30 cellular contexts compared by ENCODE assay signal in the genomic region with DNA sequence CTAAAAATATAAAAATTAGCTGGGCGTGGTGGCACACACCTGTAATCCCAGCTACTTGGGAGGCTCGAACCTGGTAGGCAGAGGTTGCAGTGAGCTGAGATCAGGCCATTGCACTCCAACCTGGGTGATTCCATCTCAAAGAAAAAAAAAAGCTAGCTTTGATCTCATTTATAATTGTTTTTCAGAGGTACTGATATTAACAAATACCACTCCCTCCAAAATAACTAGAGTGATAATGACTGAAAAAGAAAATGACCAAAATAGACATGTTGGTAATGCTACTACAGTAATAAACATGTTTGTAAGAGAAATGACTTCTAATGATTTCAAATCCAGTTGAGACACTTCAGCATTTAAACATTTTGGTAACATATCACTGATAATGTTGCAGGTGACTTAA.
"Had no signal": no experiment of that assay in that cellular context is flagged by ENCODE, and none has a peak within 500 bp of the region (broad histone marks: within the 10 kb centered on the region; RNA-seq: fewer than 3 reads in every experiment).

No MANE protein-coding gene starts in this region.

- H3K27me3 ChIP-seq: adrenal gland, body of pancreas, heart left ventricle had no signal

- H3K9me3 ChIP-seq: adrenal gland, body of pancreas, heart left ventricle had no signal

- DNase-seq: activated B cell treated with CpG ODN at 0.5 μM for 24 hours; activated CD4-positive, alpha-beta T cell treated with anti-CD3 and anti-CD28 coated beads for 4 hours; activated CD4-positive, alpha-beta T cell treated with anti-CD3 and anti-CD28 coated beads, Interleukin-2, amount 10 ng/mL, durations not matched to agents 7 days and 5 days; activated CD4-positive, alpha-beta T cell treated with anti-CD3 and anti-CD28 coated beads, Interleukin-2, amount 50 U/mL, for 4 hours; activated CD8-positive, alpha-beta memory T cell treated with anti-CD3 and anti-CD28 coated beads, Interleukin-2, amount 10 ng/mL, durations not matched to agents 7 days and 5 days; activated CD8-positive, alpha-beta memory T cell treated with anti-CD3 and anti-CD28 coated beads, Interleukin-2, amount 50 U/mL, for 4 hours; activated CD8-positive, alpha-beta T cell treated with anti-CD3 and anti-CD28 coated beads, Interleukin-2, amount 10 ng/mL, durations not matched to agents 7 days and 5 days; activated gamma-delta T cell; activated naive CD4-positive, alpha-beta T cell; activated naive CD4-positive, alpha-beta T cell treated with anti-CD3 and anti-CD28 coated beads, Interleukin-2, amount 10 ng/mL, durations not matched to agents 7 days and 5 days; activated T-cell treated with anti-CD3 and anti-CD28 coated beads, Interleukin-2, amount 50 U/mL, for 4 hours; adrenal gland; amygdala; aorta; body of pancreas; caudate nucleus; effector CD8-positive, alpha-beta T cell; foreskin fibroblast; heart left ventricle; T1000; WERI-Rb-1 had no signal

- H3K4me1 ChIP-seq: adrenal gland, body of pancreas, heart left ventricle had no signal

- H3K27me3 Mint-ChIP-seq: activated B cell treated with CpG ODN at 0.5 μM for 24 hours; activated CD4-positive, alpha-beta T cell treated with anti-CD3 and anti-CD28 coated beads, Interleukin-2, amount 10 ng/mL, durations not matched to agents 7 days and 5 days; activated CD8-positive, alpha-beta memory T cell treated with anti-CD3 and anti-CD28 coated beads, Interleukin-2, amount 10 ng/mL, durations not matched to agents 7 days and 5 days; activated naive CD4-positive, alpha-beta T cell treated with anti-CD3 and anti-CD28 coated beads, Interleukin-2, amount 10 ng/mL, durations not matched to agents 7 days and 5 days had no signal

- H3K9me3 Mint-ChIP-seq: activated B cell treated with CpG ODN at 0.5 μM for 24 hours; activated CD4-positive, alpha-beta T cell treated with anti-CD3 and anti-CD28 coated beads, Interleukin-2, amount 10 ng/mL, durations not matched to agents 7 days and 5 days; activated naive CD4-positive, alpha-beta T cell treated with anti-CD3 and anti-CD28 coated beads, Interleukin-2, amount 50 U/mL, for 72 hours; activated T-cell treated with anti-CD3 and anti-CD28 coated beads, Interleukin-2, amount 50 U/mL, for 4 hours; T-helper 1 cell treated with Interleukin-12 subunit alpha and Interleukin-12 subunit beta and Interleukin-4 antibody, amounts not matched to agents 30 μg/mL and 1 μg/mL, for 36 hours; T-helper 2 cell treated with Interferon-gamma antibody and Interleukin-4, amounts not matched to agents 5 μg/mL and 100 μg/mL, for 36 hours had no signal

- H3K4me3 ChIP-seq: adrenal gland, body of pancreas, heart left ventricle had no signal

- FAIRE-seq: colon, endometrium, endothelial cell of umbilical vein, frontal cortex had no signal

- H3K4me3 Mint-ChIP-seq: activated B cell treated with CpG ODN at 0.5 μM for 24 hours; activated CD4-positive, alpha-beta T cell treated with anti-CD3 and anti-CD28 coated beads, Interleukin-2, amount 10 ng/mL, durations not matched to agents 7 days and 5 days; activated CD8-positive, alpha-beta memory T cell treated with anti-CD3 and anti-CD28 coated beads, Interleukin-2, amount 10 ng/mL, durations not matched to agents 7 days and 5 days; activated CD8-positive, alpha-beta T cell treated with anti-CD3 and anti-CD28 coated beads, Interleukin-2, amount 10 ng/mL, durations not matched to agents 7 days and 5 days; activated naive CD4-positive, alpha-beta T cell treated with anti-CD3 and anti-CD28 coated beads, Interleukin-2, amount 10 ng/mL, durations not matched to agents 7 days and 5 days; activated T-cell treated with anti-CD3 and anti-CD28 coated beads, Interleukin-2, amount 50 U/mL, for 4 hours; T-helper 1 cell treated with Interleukin-12 subunit alpha and Interleukin-12 subunit beta and Interleukin-4 antibody, amounts not matched to agents 30 μg/mL and 1 μg/mL, for 36 hours; T-helper 2 cell treated with Interferon-gamma antibody and Interleukin-4, amounts not matched to agents 5 μg/mL and 100 μg/mL, for 36 hours had no signal

- H3K4me1 Mint-ChIP-seq: activated CD4-positive, alpha-beta T cell treated with anti-CD3 and anti-CD28 coated beads, Interleukin-2, amount 10 ng/mL, durations not matched to agents 7 days and 5 days; activated CD8-positive, alpha-beta memory T cell treated with anti-CD3 and anti-CD28 coated beads, Interleukin-2, amount 10 ng/mL, durations not matched to agents 7 days and 5 days; activated naive CD4-positive, alpha-beta T cell treated with anti-CD3 and anti-CD28 coated beads, Interleukin-2, amount 10 ng/mL, durations not matched to agents 7 days and 5 days had no signal

- H3K27ac Mint-ChIP-seq: activated B cell treated with CpG ODN at 0.5 μM for 24 hours; activated CD4-positive, alpha-beta T cell treated with anti-CD3 and anti-CD28 coated beads, Interleukin-2, amount 10 ng/mL, durations not matched to agents 7 days and 5 days; activated CD8-positive, alpha-beta memory T cell treated with anti-CD3 and anti-CD28 coated beads, Interleukin-2, amount 10 ng/mL, durations not matched to agents 7 days and 5 days; activated CD8-positive, alpha-beta T cell treated with anti-CD3 and anti-CD28 coated beads, Interleukin-2, amount 10 ng/mL, durations not matched to agents 7 days and 5 days; activated naive CD4-positive, alpha-beta T cell treated with anti-CD3 and anti-CD28 coated beads, Interleukin-2, amount 10 ng/mL, durations not matched to agents 7 days and 5 days; activated naive CD4-positive, alpha-beta T cell treated with anti-CD3 and anti-CD28 coated beads, Interleukin-2, amount 50 U/mL, for 72 hours; T-helper 1 cell treated with Interleukin-12 subunit alpha and Interleukin-12 subunit beta and Interleukin-4 antibody, amounts not matched to agents 30 μg/mL and 1 μg/mL, for 36 hours; T-helper 2 cell treated with Interferon-gamma antibody and Interleukin-4, amounts not matched to agents 5 μg/mL and 100 μg/mL, for 36 hours had no signal

- H3K27ac ChIP-seq: adrenal gland, body of pancreas, epithelial cell of prostate, heart left ventricle, WERI-Rb-1 had no signal

- ATAC-seq: activated CD4-positive, CD25-positive, alpha-beta regulatory T cell treated with anti-CD3 and anti-CD28 coated beads, Interleukin-2, amount 50 U/mL, for 24 hours; activated CD8-positive, alpha-beta memory T cell treated with anti-CD3 and anti-CD28 coated beads, Interleukin-2, amount 10 ng/mL, durations not matched to agents 7 days and 5 days; activated CD8-positive, alpha-beta T cell treated with anti-CD3 and anti-CD28 coated beads, Interleukin-2, amount 10 ng/mL, durations not matched to agents 7 days and 5 days; activated naive CD4-positive, alpha-beta T cell treated with anti-CD3 and anti-CD28 coated beads, Interleukin-2, amount 50 U/mL, for 72 hours; activated T-cell treated with anti-CD3 and anti-CD28 coated beads, Interleukin-2, amount 50 U/mL, for 4 hours; body of pancreas; heart left ventricle had no signal
